13 cellular contexts compared by ENCODE assay signal in the genomic region with DNA sequence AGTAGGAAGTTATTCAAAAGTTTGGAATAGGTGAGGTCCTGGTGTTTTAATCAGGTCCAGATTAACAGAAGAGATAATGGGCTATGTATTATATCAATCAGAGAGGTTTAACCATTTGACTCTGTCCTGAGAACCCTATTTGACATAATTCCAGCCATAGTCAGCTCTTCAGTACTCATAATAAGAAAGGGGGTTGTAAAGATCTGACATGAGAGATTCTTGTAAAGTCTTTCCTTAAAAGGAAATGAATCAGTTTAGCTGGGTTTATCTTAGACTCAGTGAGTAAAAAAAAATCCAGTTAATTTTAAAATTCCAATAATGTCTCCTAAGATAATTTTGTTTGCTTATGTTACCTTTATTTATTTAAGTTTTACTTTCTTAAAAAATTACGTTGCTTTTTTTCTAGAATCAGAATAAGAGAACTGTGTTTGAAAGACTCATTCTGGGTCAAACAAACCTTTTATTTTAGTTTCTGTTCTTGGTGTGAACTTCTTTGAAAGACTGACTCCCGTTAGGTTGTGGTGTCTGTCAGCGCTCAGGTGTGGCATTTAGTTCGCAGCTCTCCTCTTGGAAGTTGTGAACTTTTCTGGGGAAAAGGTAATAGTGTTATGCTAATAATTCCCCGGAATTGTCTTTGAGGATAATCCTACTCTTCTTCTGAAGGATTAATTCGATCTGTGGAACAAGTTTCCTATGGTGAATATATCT. TPM values are rescaled to one million over a fixed set of nuclear protein-coding genes. Genes with fewer than 3 reads are reported as not detected.
DNase-seq lines count a peak whose midpoint lies in the region; ATAC-seq and TF ChIP-seq lines count a peak whose summit lies in the region.
"Had no signal": no experiment of that assay in that cellular context is flagged by ENCODE, and none has a peak within 500 bp of the region (broad histone marks: within the 10 kb centered on the region; RNA-seq: fewer than 3 reads in every experiment).

No MANE protein-coding gene starts in this region.

- H3K27ac Mint-ChIP-seq in CD8-positive, alpha-beta T cell, result peak overlapping the region; percentile 82
- H3K27ac Mint-ChIP-seq: activated B cell treated with CpG ODN at 0.5 μM for 24 hours had no signal

- H3K27me3 ChIP-seq in CD8-positive, alpha-beta T cell (ENCODE audit: insufficient read depth, low read length), result no peaks in the 10 kb centered on the region
- no peaks in the 10 kb centered on the region for H3K27me3 ChIP-seq in neuronal stem cell (ENCODE audit: control insufficient read depth in 3 of 3, insufficient read depth in 3 of 3, low read depth in 1 of 3, low read length in 3 of 3)
- H3K27me3 ChIP-seq: breast epithelium, left lung had no signal

- no peak overlapping the region for H2BK15ac ChIP-seq in neuronal stem cell (ENCODE audit: low read length)

- peaks cover 44% of the 10 kb centered on the region for H3K4me1 Mint-ChIP-seq in CD8-positive, alpha-beta T cell (ENCODE audit: low read depth)
- H3K4me1 Mint-ChIP-seq: activated B cell treated with CpG ODN at 0.5 μM for 24 hours had no signal

- H3K36me3 ChIP-seq in CD8-positive, alpha-beta T cell (ENCODE audit: insufficient read depth, low read length), result peaks cover 9% of the 10 kb centered on the region
- peaks cover 3 to 46% of the 10 kb centered on the region in 2 donors for H3K36me3 ChIP-seq in neuronal stem cell (replicated peaks in 1 of 2; ENCODE audit: control insufficient read depth in 2 of 2, insufficient read depth in 2 of 2, low read length in 2 of 2)
- H3K36me3 ChIP-seq: breast epithelium had no signal

- no peaks in the 10 kb centered on the region for H3K27me3 Mint-ChIP-seq in CD8-positive, alpha-beta T cell (ENCODE audit: low read depth)
- H3K27me3 Mint-ChIP-seq: activated B cell treated with CpG ODN at 0.5 μM for 24 hours had no signal

- no peaks in the 10 kb centered on the region for H3K9me3 Mint-ChIP-seq in CD8-positive, alpha-beta T cell
- H3K9me3 Mint-ChIP-seq: activated B cell treated with CpG ODN at 0.5 μM for 24 hours had no signal

- ATAC-seq in CD8-positive, alpha-beta T cell, result peak; percentile 36
- ATAC-seq in GM19035 (IDR thresholded peaks at IDR 0.05; ENCODE audit: unreplicated experiment), result peak; percentile 37
- peak; percentile 38 for ATAC-seq in HG03565 (IDR thresholded peaks at IDR 0.05; ENCODE audit: unreplicated experiment)
- ATAC-seq in HG03045 (IDR thresholded peaks at IDR 0.05; ENCODE audit: unreplicated experiment), result no peak
- ATAC-seq: left lung had no signal

- DNase-seq in CD8-positive, alpha-beta T cell, result no peak
- DNase-seq in dermis blood vessel endothelial cell, result peak; percentile 13
- no peak for DNase-seq in neuronal stem cell (ENCODE audit: low spot score)
- no peak for DNase-seq in globus pallidus (ENCODE audit: low spot score)
- no peak for DNase-seq in DMS79 treated with DMSO at 0.1 percent for 48 hours (lab: John Stamatoyannopoulos, UW)
- DNase-seq: activated B cell treated with CpG ODN at 0.5 μM for 24 hours, H7, left lung had no signal

- H2BK12ac ChIP-seq in neuronal stem cell (ENCODE audit: low read length), result no peak overlapping the region

- H3K4me3 Mint-ChIP-seq in CD8-positive, alpha-beta T cell, result peak overlapping the region; percentile 64
- H3K4me3 Mint-ChIP-seq: activated B cell treated with CpG ODN at 0.5 μM for 24 hours had no signal

- no peak overlapping the region for H3K18ac ChIP-seq in neuronal stem cell (ENCODE audit: low read length)

- H3K4me1 ChIP-seq in CD8-positive, alpha-beta T cell (ENCODE audit: insufficient read depth, low read length), result peaks cover 11% of the 10 kb centered on the region
- H3K4me1 ChIP-seq in neuronal stem cell (ENCODE audit: control insufficient read depth in 2 of 2, insufficient read depth in 1 of 2, low read depth in 1 of 2, low read length in 2 of 2), result no peaks in the 10 kb centered on the region
- H3K4me1 ChIP-seq: breast epithelium, prostate gland had no signal

- H2BK120ac ChIP-seq in neuronal stem cell (ENCODE audit: low read depth, low read length), result no peak overlapping the region

- peaks cover 73% of the 10 kb centered on the region for H3K36me3 Mint-ChIP-seq in CD8-positive, alpha-beta T cell

- H2BK5ac ChIP-seq in neuronal stem cell (ENCODE audit: low read length), result no peak overlapping the region

- H4K8ac ChIP-seq in neuronal stem cell (ENCODE audit: low read depth, low read length), result no peak overlapping the region

- intact Hi-C loops in CD8-positive, alpha-beta T cell (cut with DNase I, micrococcal nuclease), result loop anchor here in 1 of 2 experiments (5.0 kb wide), 1 partner anchor 65 kb away; no protein-coding TSS in a partner anchor

- POLR2A ChIA-PET in CD8-positive, alpha-beta T cell (lab: Charles Lee), result interaction anchor here (1.8 kb wide), 1 partner anchor 11 kb away, joined by 8 read pairs; no protein-coding TSS in a partner anchor

- no peak overlapping the region for H2AK5ac ChIP-seq in neuronal stem cell (ENCODE audit: low read depth, low read length)

- no peaks in the 10 kb centered on the region for H3K79me1 ChIP-seq in neuronal stem cell (ENCODE audit: low read depth, low read length)

- no peak overlapping the region for H3K4me3 ChIP-seq in CD8-positive, alpha-beta T cell (ENCODE audit: low read depth, low read length)
- no peak overlapping the region for H3K4me3 ChIP-seq in neuronal stem cell (ENCODE audit: low read length in 2 of 2)
- H3K4me3 ChIP-seq: breast epithelium, left lung, prostate gland had no signal

- no peak overlapping the region for H3K9ac ChIP-seq in neuronal stem cell (ENCODE audit: low read depth, low read length, poor library complexity)

- no CpG with 5 or more reads among the region's 6 CpGs for WGBS in neuronal stem cell (ENCODE audit: extremely low coverage in 2 of 2, insufficient read length in 2 of 2, insufficient replicate concordance in 1 of 2), 2 donors

- H3K14ac ChIP-seq in neuronal stem cell (ENCODE audit: low read length), result no peak overlapping the region

- CTCF ChIA-PET in CD8-positive, alpha-beta T cell (lab: Charles Lee), result interaction anchor here (0.8 to 1.1 kb wide), 2 partner anchors 16 to 57 kb away, joined by 3 read pairs; no protein-coding TSS in a partner anchor

- no peak overlapping the region for H4K91ac ChIP-seq in neuronal stem cell (ENCODE audit: low read depth, low read length, poor library complexity)

- no peaks in the 10 kb centered on the region for H3K9me3 ChIP-seq in CD8-positive, alpha-beta T cell (ENCODE audit: low read length)
- H3K9me3 ChIP-seq in neuronal stem cell (replicated peaks in 1 of 2; ENCODE audit: control insufficient read depth in 2 of 2, insufficient read depth in 1 of 2, low read depth in 1 of 2, low read length in 2 of 2), result no peaks in the 10 kb centered on the region
- H3K9me3 ChIP-seq: breast epithelium, left lung, prostate gland had no signal

- no peak overlapping the region for H3K4me2 ChIP-seq in neuronal stem cell (ENCODE audit: insufficient read depth, low read length, poor library complexity, severe bottlenecking)

- no peak overlapping the region for H3K4ac ChIP-seq in neuronal stem cell (ENCODE audit: low read length)

- no peak overlapping the region for H3K23ac ChIP-seq in neuronal stem cell (ENCODE audit: low read depth, low read length, poor library complexity)

- no peak for TF ChIP-seq CTCF in CD8-positive, alpha-beta T cell (IDR thresholded peaks at IDR 0.05)

- H2AFZ ChIP-seq in neuronal stem cell (ENCODE audit: low read length), result no peak overlapping the region

- H3K27ac ChIP-seq in CD8-positive, alpha-beta T cell (ENCODE audit: low read depth, low read length), result no peak overlapping the region
- no peak overlapping the region for H3K27ac ChIP-seq in neuronal stem cell (replicated peaks; ENCODE audit: low read length)
- H3K27ac ChIP-seq: breast epithelium, left lung, prostate gland had no signal

RNA-seq across cellular contexts. Expression of a gene that starts 20.5 kb away (rescaled TPM):
- total RNA-seq in CD8-positive, alpha-beta T cell, result 100 to 1,000 TPM; 105 TPM
- total RNA-seq in dermis blood vessel endothelial cell, result 57.2 and 77.1 TPM in 2 replicates
- polyA plus RNA-seq in neuronal stem cell (2013, experiment 1 of 2), result 92.6 TPM
- 91.6 TPM for polyA plus RNA-seq in neuronal stem cell (2013, experiment 2 of 2)

RNA-seq across cellular contexts. Expression of a gene that starts 54.6 kb away (rescaled TPM):
- total RNA-seq in CD8-positive, alpha-beta T cell, result 10 to 100 TPM; 11.2 TPM
- total RNA-seq in dermis blood vessel endothelial cell, result 0.85 and 2.7 TPM in 2 replicates
- polyA plus RNA-seq in neuronal stem cell (2013, experiment 1 of 2), result 1.6 TPM
- 1.4 TPM for polyA plus RNA-seq in neuronal stem cell (2013, experiment 2 of 2)
